In genomic region chrX:10761447-10761846, GRCh38 we compare ENCODE assay signal across 14 cellular contexts.
"Had no signal": no experiment of that assay in that cellular context is flagged by ENCODE, and none has a peak within 500 bp of the region (broad histone marks: within the 10 kb centered on the region; RNA-seq: fewer than 3 reads in every experiment).

No MANE protein-coding gene starts in this region.

- H3K27ac ChIP-seq: colonic mucosa, left ventricle myocardium inferior, ovary, suprapubic skin, upper lobe of right lung had no signal

- H3K4me1 ChIP-seq: colonic mucosa, upper lobe of right lung had no signal

- H3K9me3 Mint-ChIP-seq: activated CD4-positive, alpha-beta memory T cell treated with anti-CD3 and anti-CD28 coated beads for 36 hours; neural crest cell had no signal

- H3K4me3 Mint-ChIP-seq: activated CD4-positive, alpha-beta memory T cell treated with anti-CD3 and anti-CD28 coated beads for 36 hours; neural crest cell had no signal

- H3K27me3 ChIP-seq: colonic mucosa, ovary, suprapubic skin, upper lobe of right lung had no signal

- H3K27ac Mint-ChIP-seq: activated CD4-positive, alpha-beta memory T cell treated with anti-CD3 and anti-CD28 coated beads for 36 hours had no signal

- H3K36me3 Mint-ChIP-seq: activated CD4-positive, alpha-beta memory T cell treated with anti-CD3 and anti-CD28 coated beads for 36 hours had no signal

- H3K4me3 ChIP-seq: colonic mucosa, left ventricle myocardium inferior, ovary, suprapubic skin, upper lobe of right lung had no signal

- H3K9me3 ChIP-seq: colonic mucosa, left ventricle myocardium inferior, ovary, suprapubic skin, upper lobe of right lung had no signal

- DNase-seq: activated CD4-positive, alpha-beta memory T cell treated with anti-CD3 and anti-CD28 coated beads for 36 hours; activated T-cell treated with anti-CD3 and anti-CD28 coated beads, Interleukin-2, amount 50 U/mL, for 48 hours; aorta; colonic mucosa; effector CD4-positive, alpha-beta T cell; kidney; left ventricle myocardium inferior; mesendoderm; ovary; stimulated activated CD4-positive, alpha-beta T cell treated with anti-CD3 and anti-CD28 coated beads, Interleukin-2, amount 100 ng/mL, for 48 hours; stimulated activated naive CD4-positive, alpha-beta T cell treated with Interleukin-2 at 50 U/mL for 16 hours; upper lobe of right lung had no signal

- H3K36me3 ChIP-seq: colonic mucosa, left ventricle myocardium inferior, ovary, suprapubic skin, upper lobe of right lung had no signal

- ATAC-seq: upper lobe of right lung had no signal

- H3K27me3 Mint-ChIP-seq: activated CD4-positive, alpha-beta memory T cell treated with anti-CD3 and anti-CD28 coated beads for 36 hours had no signal
